In genomic region chr1:183023146-183023600, GRCh38 we compare ENCODE assay signal across 8 cellular contexts. TPM values are rescaled to one million over a fixed set of nuclear protein-coding genes. Genes with fewer than 3 reads are reported as not detected.
DNase-seq lines count a peak whose midpoint lies in the region; ATAC-seq and TF ChIP-seq lines count a peak whose summit lies in the region.

Gene LAMC1, plus strand, starts transcription at chr1:183023420. Its CDS starts 297 bp downstream, at chr1:183023717.

- no peaks in the 10 kb centered on the region for H3K27me3 ChIP-seq in uterus

- DNase-seq in CD14-positive monocyte (ENCODE audit: low spot score) (peak; percentile 42), NCI-H2227 treated with DMSO at 0.1 percent for 48 hours (lab: John Stamatoyannopoulos, UW) (peak; percentile 81), fibroblast of pulmonary artery (ENCODE audit: low read depth) (peak; percentile 90), naive B cell (peak; percentile 68), uterus (peak; percentile 73 to 83)
- DNase-seq in activated T-cell treated with anti-CD3 and anti-CD28 coated beads, Interleukin-2, amount 50 U/mL, for 48 hours = peak; percentile 27 to 32

- H3K27me3 Mint-ChIP-seq in CD14-positive monocyte (ENCODE audit: low read depth in 3 of 3) (peaks cover 31 to 65% (median 48%) of the 10 kb centered on the region in 3 donors), naive B cell (peaks cover 0 to 3% (median 0%) of the 10 kb centered on the region in 3 donors)

- peak within 1 kb of the TSS; percentile 99 to 100 for H3K27ac ChIP-seq in uterus

- no peaks in the 10 kb centered on the region for H3K36me3 ChIP-seq in uterus

- H3K4me1 ChIP-seq in uterus = no peaks in the 10 kb centered on the region

- ATAC-seq in GM18868 (IDR thresholded peaks at IDR 0.05; ENCODE audit: unreplicated experiment) (peak; percentile 29), HG03060 (IDR thresholded peaks at IDR 0.05; ENCODE audit: low read depth, unreplicated experiment) (peak; percentile 5), naive B cell (ENCODE audit: low read depth in 2 of 2) (peak; percentile 46 to 53)

- TF ChIP-seq POLR2A in uterus (IDR thresholded peaks at IDR 0.05) = peak; percentile 3 to 49

- intact Hi-C loops in CD14-positive monocyte (cut with micrococcal nuclease) (no loop called here), uterus (cut with DNase I; ENCODE audit: low total_unique reads) (no loop called here)

- no peak for TF ChIP-seq CTCF in CD14-positive monocyte (IDR thresholded peaks at IDR 0.05)
- no peak for TF ChIP-seq CTCF in fibroblast of pulmonary artery (IDR thresholded peaks at IDR 0.05; ENCODE audit: low read length, missing control alignments)
- peak in 2 of 4 experiments; percentile 17 to 24 for TF ChIP-seq CTCF in uterus (IDR thresholded peaks at IDR 0.05)

- peaks cover 0 to 6% (median 3%) of the 10 kb centered on the region in 7 donors for H3K9me3 Mint-ChIP-seq in CD14-positive monocyte
- H3K9me3 Mint-ChIP-seq in naive B cell = no peaks in the 10 kb centered on the region

- H3K36me3 Mint-ChIP-seq in CD14-positive monocyte (peaks cover 0 to 3% of the 10 kb centered on the region in 2 donors), naive B cell (no peaks in the 10 kb centered on the region)

- no peaks in the 10 kb centered on the region for H3K9me3 ChIP-seq in uterus

- peak within 1 kb of the TSS; percentile 82 to 94 for H3K4me3 Mint-ChIP-seq in CD14-positive monocyte
- peak within 1 kb of the TSS; percentile 92 to 98 (median 96) for H3K4me3 Mint-ChIP-seq in naive B cell

- H3K4me3 ChIP-seq in fibroblast of pulmonary artery (replicated peaks; ENCODE audit: low read depth, low read length) (peak within 1 kb of the TSS; percentile 82), uterus (peak within 1 kb of the TSS; percentile 90 to 98)

- H3K4me1 Mint-ChIP-seq in CD14-positive monocyte (peaks cover 22% of the 10 kb centered on the region), naive B cell (peaks cover 31 to 38% (median 36%) of the 10 kb centered on the region in 3 donors)

- H3K27ac Mint-ChIP-seq in CD14-positive monocyte (peak within 1 kb of the TSS; percentile 2 to 85 (median 60)), naive B cell (peak within 1 kb of the TSS; percentile 47 to 94 (median 82))

RNA-seq across cellular contexts. Expression of gene LAMC1, which starts in this region (rescaled TPM):
- polyA plus RNA-seq in CD14-positive monocyte (under 1 TPM; 0.34 to 0.95 TPM), naive B cell (ENCODE audit: low read depth in 6 of 6) (10 to 100 TPM in 5 of 6 donors, 1 to 10 TPM in 1; 5.9 to 17.6 (median 13.5) TPM)
- total RNA-seq in uterus = 100 to 1,000 TPM; 130 to 315 (median 214) TPM

Comparison
In these comparisons a context has a peak if more than half of its experiments do, and no peak if none do; other contexts are left out.
1. Peak in every context shown above with its lines: DNase-seq, ATAC-seq, H3K4me3 ChIP-seq and H3K27ac ChIP-seq.
2. Peak in DNase-seq in CD14-positive monocyte; RNA of the gene not detected or under 1 TPM.
3. DNase-seq: peak in every context shown above with its lines; median percentile 90 in fibroblast of pulmonary artery; 81 in NCI-H2227 treated with DMSO at 0.1 percent for 48 hours; 78 in uterus; 68 in naive B cell; 42 in CD14-positive monocyte; 30 in activated T-cell treated with anti-CD3 and anti-CD28 coated beads, Interleukin-2, amount 50 U/mL, for 48 hours.